ENCODE assay signal across 1 cellular context in the genomic region with DNA sequence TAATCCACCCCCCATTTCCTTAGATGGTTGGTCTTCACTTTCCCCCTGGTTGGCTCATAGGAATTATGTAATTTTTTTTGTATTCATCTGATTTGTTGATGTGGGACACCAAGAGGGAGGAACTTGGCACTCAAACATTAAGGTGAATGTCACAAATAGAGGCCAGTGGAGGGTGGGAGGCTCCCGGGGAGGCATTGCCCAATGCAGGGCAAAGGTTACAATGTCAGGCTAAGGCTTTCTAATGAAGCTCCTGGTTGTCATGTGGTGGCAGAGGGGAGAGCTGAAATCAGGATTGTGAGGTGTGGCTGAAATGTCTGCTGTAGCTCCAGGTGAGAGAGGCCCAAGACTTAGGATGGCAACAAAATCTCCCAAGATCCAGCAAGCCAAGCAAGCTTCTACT.
A peak's percentile ranks its signal among the peaks of the same experiment; 100 is the strongest.
TF ChIP-seq lines count a peak whose summit lies in the region.

No MANE protein-coding gene starts in this region.

TF ChIP-seq in HepG2, 621 proteins besides CTCF, POLR2A, EP300 and RAD21:
- peak; percentile 25; the same call in 1 of the 2 replicates for TF ChIP-seq TGIF2 (CRISPR knock-in tag; IDR thresholded peaks at IDR 0.05)
- peak; percentile 82 for TF ChIP-seq CEBPG (CRISPR knock-in tag; IDR thresholded peaks at IDR 0.05)
- TF ChIP-seq RXRA (CRISPR knock-in tag; IDR thresholded peaks at IDR 0.05): peak; percentile 28; the same call in 1 of the 2 replicates
- TF ChIP-seq PPARG (CRISPR knock-in tag; conservative IDR thresholded peaks at IDR 0.05): peak; percentile 91
- peak; percentile 73 for TF ChIP-seq HNF4A (CRISPR knock-in tag; IDR thresholded peaks at IDR 0.05)
- peak; percentile 79 for TF ChIP-seq HNF4G (IDR thresholded peaks at IDR 0.05; ENCODE audit: borderline replicate concordance, low read depth, low read length)
- no peak for TF ChIP-seq HNF4G (CRISPR knock-in tag; IDR thresholded peaks at IDR 0.05; ENCODE audit: borderline replicate concordance, low read depth)
- TF ChIP-seq RARA (CRISPR knock-in tag; IDR thresholded peaks at IDR 0.05): peak; percentile 39; the same call in 1 of the 2 replicates
- TF ChIP-seq, protein P1, sequence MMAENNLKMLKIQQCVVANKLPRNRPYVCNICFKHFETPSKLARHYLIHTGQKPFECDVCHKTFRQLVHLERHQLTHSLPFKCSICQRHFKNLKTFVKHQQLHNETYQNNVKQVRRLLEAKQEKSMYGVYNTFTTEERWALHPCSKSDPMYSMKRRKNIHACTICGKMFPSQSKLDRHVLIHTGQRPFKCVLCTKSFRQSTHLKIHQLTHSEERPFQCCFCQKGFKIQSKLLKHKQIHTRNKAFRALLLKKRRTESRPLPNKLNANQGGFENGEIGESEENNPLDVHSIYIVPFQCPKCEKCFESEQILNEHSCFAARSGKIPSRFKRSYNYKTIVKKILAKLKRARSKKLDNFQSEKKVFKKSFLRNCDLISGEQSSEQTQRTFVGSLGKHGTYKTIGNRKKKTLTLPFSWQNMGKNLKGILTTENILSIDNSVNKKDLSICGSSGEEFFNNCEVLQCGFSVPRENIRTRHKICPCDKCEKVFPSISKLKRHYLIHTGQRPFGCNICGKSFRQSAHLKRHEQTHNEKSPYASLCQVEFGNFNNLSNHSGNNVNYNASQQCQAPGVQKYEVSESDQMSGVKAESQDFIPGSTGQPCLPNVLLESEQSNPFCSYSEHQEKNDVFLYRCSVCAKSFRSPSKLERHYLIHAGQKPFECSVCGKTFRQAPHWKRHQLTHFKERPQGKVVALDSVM (CRISPR knock-in tag; IDR thresholded peaks at IDR 0.05): peak; percentile 87
- TF ChIP-seq GATAD2A (CRISPR knock-in tag; IDR thresholded peaks at IDR 0.05): 0 out of 2 replicates have a peak, but pooled peaks have one; percentile 14
- no peak for TF ChIP-seq ZNF879 (CRISPR knock-in tag; IDR thresholded peaks at IDR 0.05)
- peak; percentile 63; the same call in 1 of the 2 replicates for TF ChIP-seq NR2C2 (CRISPR knock-in tag; IDR thresholded peaks at IDR 0.05; ENCODE audit: borderline replicate concordance)
- TF ChIP-seq KDM2A (CRISPR knock-in tag; IDR thresholded peaks at IDR 0.05; ENCODE audit: borderline replicate concordance, low read depth): no peak
- TF ChIP-seq NR2F2 (IDR thresholded peaks at IDR 0.05; ENCODE audit: borderline replicate concordance, low read depth): 0 out of 2 replicates have a peak, but pooled peaks have one; percentile 30
- TF ChIP-seq SOX6 (IDR thresholded peaks at IDR 0.05): no peak
- TF ChIP-seq SOX6 (CRISPR knock-in tag; IDR thresholded peaks at IDR 0.05): 0 out of 2 replicates have a peak, but pooled peaks have one; percentile 11
- TF ChIP-seq NCOR1 (IDR thresholded peaks at IDR 0.05; ENCODE audit: borderline replicate concordance, low read length): 0 out of 2 replicates have a peak, but pooled peaks have one; percentile 59
- peak; percentile 79 for TF ChIP-seq NR2F6 (IDR thresholded peaks at IDR 0.05)
- peak; percentile 63 for TF ChIP-seq NR2F6 (CRISPR knock-in tag; IDR thresholded peaks at IDR 0.05)
- no peak for TF ChIP-seq ZFP1 (CRISPR knock-in tag; IDR thresholded peaks at IDR 0.05)
- peak; percentile 89 for TF ChIP-seq CEBPB (IDR thresholded peaks at IDR 0.05; ENCODE audit: borderline replicate concordance, low read depth, low read length)
- TF ChIP-seq BCL6 (CRISPR knock-in tag; IDR thresholded peaks at IDR 0.05): peak; percentile 60
- peak in 1 of 2 experiments; percentile 58; a peak in 1 of 4 replicates for TF ChIP-seq NR2F1 (CRISPR knock-in tag; IDR thresholded peaks at IDR 0.05)
- no peak for TF ChIP-seq MXD4 (CRISPR knock-in tag; IDR thresholded peaks at IDR 0.05)
- 0 out of 2 replicates have a peak, but pooled peaks have one; percentile 10 for TF ChIP-seq SOX5 (CRISPR knock-in tag; IDR thresholded peaks at IDR 0.05; ENCODE audit: borderline replicate concordance)
- no peak for TF ChIP-seq EED (CRISPR knock-in tag; IDR thresholded peaks at IDR 0.05)
- TF ChIP-seq RXRB (CRISPR knock-in tag; IDR thresholded peaks at IDR 0.05; ENCODE audit: borderline replicate concordance): peak; percentile 75
